In the genomic region with DNA sequence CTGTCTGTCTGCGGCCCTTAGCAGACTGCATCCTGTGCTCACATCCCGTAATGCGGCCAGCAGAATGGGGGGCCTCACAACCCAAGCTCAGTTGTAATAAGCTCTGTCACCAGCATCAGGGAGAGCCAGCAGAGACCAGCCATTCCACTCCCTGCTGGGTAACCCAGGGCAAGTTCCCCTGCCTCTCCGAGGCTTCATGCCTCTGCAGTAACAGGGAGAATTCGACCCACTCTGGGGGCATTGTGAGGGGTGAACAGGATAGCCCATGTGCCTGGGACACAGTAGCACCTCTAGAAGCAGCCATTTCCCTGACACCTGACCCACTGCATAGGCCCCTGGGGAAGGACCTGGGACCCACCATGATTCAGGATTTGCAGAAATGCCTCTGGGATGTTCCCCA, we compare ENCODE assay signal across 26 cellular contexts.
"Had no signal": no experiment of that assay in that cellular context is flagged by ENCODE, and none has a peak within 500 bp of the region (broad histone marks: within the 10 kb centered on the region; RNA-seq: fewer than 3 reads in every experiment).

No MANE protein-coding gene starts in this region.

- H3K27me3 ChIP-seq: MG63, SJCRH30 had no signal

- DNase-seq: IMR-90, Karpas-422, KG1, MG63, NCI-H1092, NCI-H1105 treated with DMSO at 0.1 percent for 48 hours, NCI-H1417 treated with DMSO at 0.1 percent for 48 hours, NCI-H146, NCI-H1694 treated with DMSO at 0.1 percent for 48 hours, NCI-H1930, NCI-H2081, NCI-H2107, NCI-H226, NCI-H446, NCI-H510A, NCI-H524 treated with DMSO at 0.1 percent for 48 hours, NCI-H69, NCI-H774, PC-3, SHP77 treated with DMSO at 0.1 percent for 48 hours, SJCRH30 had no signal

- ATAC-seq: HepG2, Panc1, PC-3, Right ventricle myocardium inferior, SK-N-SH treated with all-trans-retinoic acid at 6 μM for 48 hours had no signal

- H3K4me1 ChIP-seq: SJCRH30 had no signal

- H3K36me3 ChIP-seq: MG63, SJCRH30 had no signal

- H3K27ac ChIP-seq: RWPE1, SJCRH30 had no signal

- H3K4me3 ChIP-seq: MG63, SJCRH30 had no signal

- H3K9me3 ChIP-seq: MG63, SJCRH30 had no signal
